ENCODE assay signal across 17 cellular contexts in genomic region chr1:36432616-36433015, GRCh38. TPM values are rescaled to one million over a fixed set of nuclear protein-coding genes. Genes with fewer than 3 reads are reported as not detected.
"Had no signal": no experiment of that assay in that cellular context is flagged by ENCODE, and none has a peak within 500 bp of the region (broad histone marks: within the 10 kb centered on the region; RNA-seq: fewer than 3 reads in every experiment).

No MANE protein-coding gene starts in this region.

- ATAC-seq: activated CD8-positive, alpha-beta memory T cell treated with anti-CD3 and anti-CD28 coated beads, Interleukin-2, amount 10 ng/mL, durations not matched to agents 7 days and 5 days; activated T-cell treated with anti-CD3 and anti-CD28 coated beads, Interleukin-2, amount 50 U/mL, for 4 hours; left colon; natural killer cell treated with Interleukin-12 subunit alpha and Interleukin-12 subunit beta and Interleukin-15 and Interleukin-18, amount 100 ng/mL, for 72 hours; stimulated activated naive CD8-positive, alpha-beta T cell treated with anti-CD3 and anti-CD28 coated beads, Interleukin-15, Interleukin-2, amounts not matched to agents 100 U/mL and 50 U/mL, for 24 hours had no signal

- H3K4me1 Mint-ChIP-seq: immature natural killer cell had no signal

- H3K4me2 ChIP-seq: SK-N-SH had no signal

- H3K27me3 Mint-ChIP-seq: activated CD4-positive, alpha-beta memory T cell treated with anti-CD3 and anti-CD28 coated beads for 36 hours; activated CD8-positive, alpha-beta memory T cell treated with anti-CD3 and anti-CD28 coated beads, Interleukin-2, amount 10 ng/mL, durations not matched to agents 7 days and 5 days; natural killer cell treated with Interleukin-12 subunit alpha and Interleukin-12 subunit beta and Interleukin-15 and Interleukin-18, amount 100 ng/mL, for 72 hours had no signal

- H3K27me3 ChIP-seq: esophagus squamous epithelium, right lobe of liver had no signal

- H3K4me3 Mint-ChIP-seq: activated CD4-positive, alpha-beta memory T cell treated with anti-CD3 and anti-CD28 coated beads for 36 hours; activated CD8-positive, alpha-beta memory T cell treated with anti-CD3 and anti-CD28 coated beads, Interleukin-2, amount 10 ng/mL, durations not matched to agents 7 days and 5 days; activated T-cell treated with anti-CD3 and anti-CD28 coated beads, Interleukin-2, amount 50 U/mL, for 4 hours; immature natural killer cell; natural killer cell treated with Interleukin-12 subunit alpha and Interleukin-12 subunit beta and Interleukin-15 and Interleukin-18, amount 100 ng/mL, for 72 hours had no signal

- H3K4me3 ChIP-seq: esophagus squamous epithelium, prostate gland, right lobe of liver had no signal

- DNase-seq: activated CD4-positive, alpha-beta memory T cell treated with anti-CD3 and anti-CD28 coated beads for 36 hours; activated CD8-positive, alpha-beta memory T cell treated with anti-CD3 and anti-CD28 coated beads, Interleukin-2, amount 10 ng/mL, durations not matched to agents 7 days and 5 days; activated effector memory CD4-positive, alpha-beta T cell treated with Interleukin-2 at 50 U/mL for 16 hours; activated naive CD4-positive, alpha-beta T cell treated with anti-CD3 and anti-CD28 coated beads, Interleukin-2, amount 50 U/mL, for 16 hours; activated T-cell treated with anti-CD3 and anti-CD28 coated beads, Interleukin-2, amount 50 U/mL, for 4 hours; esophagus squamous epithelium; immature natural killer cell; left colon; mesendoderm; right lobe of liver; SK-N-SH; stimulated activated naive CD8-positive, alpha-beta T cell treated with anti-CD3 and anti-CD28 coated beads, Interleukin-15, Interleukin-2, amounts not matched to agents 100 U/mL and 50 U/mL, for 24 hours; WERI-Rb-1 had no signal

- H3K27ac Mint-ChIP-seq: activated CD4-positive, alpha-beta memory T cell treated with anti-CD3 and anti-CD28 coated beads for 36 hours; activated CD8-positive, alpha-beta memory T cell treated with anti-CD3 and anti-CD28 coated beads, Interleukin-2, amount 10 ng/mL, durations not matched to agents 7 days and 5 days; immature natural killer cell; natural killer cell treated with Interleukin-12 subunit alpha and Interleukin-12 subunit beta and Interleukin-15 and Interleukin-18, amount 100 ng/mL, for 72 hours had no signal

- H3K36me3 ChIP-seq: prostate gland, right lobe of liver, WERI-Rb-1 had no signal

- H3K9me3 Mint-ChIP-seq: activated CD4-positive, alpha-beta memory T cell treated with anti-CD3 and anti-CD28 coated beads for 36 hours; activated T-cell treated with anti-CD3 and anti-CD28 coated beads, Interleukin-2, amount 50 U/mL, for 4 hours; immature natural killer cell; natural killer cell treated with Interleukin-12 subunit alpha and Interleukin-12 subunit beta and Interleukin-15 and Interleukin-18, amount 100 ng/mL, for 72 hours had no signal

- H3K9me2 ChIP-seq: SK-N-SH had no signal

- H3K4me1 ChIP-seq: prostate gland had no signal

- H3K27ac ChIP-seq: esophagus squamous epithelium, prostate gland, right lobe of liver, WERI-Rb-1 had no signal

- H3K36me3 Mint-ChIP-seq: activated CD4-positive, alpha-beta memory T cell treated with anti-CD3 and anti-CD28 coated beads for 36 hours; activated CD8-positive, alpha-beta memory T cell treated with anti-CD3 and anti-CD28 coated beads, Interleukin-2, amount 10 ng/mL, durations not matched to agents 7 days and 5 days; natural killer cell treated with Interleukin-12 subunit alpha and Interleukin-12 subunit beta and Interleukin-15 and Interleukin-18, amount 100 ng/mL, for 72 hours had no signal

- H3K9me3 ChIP-seq: esophagus squamous epithelium, prostate gland, right lobe of liver, SK-N-SH had no signal

RNA-seq across cellular contexts. Expression of gene OSCP1, which starts 17.6 kb away (rescaled TPM):
- total RNA-seq: T-helper 1 cell treated with Interleukin-12 subunit alpha and Interleukin-12 subunit beta and Interleukin-4 antibody, amounts not matched to agents 30 ng/mL and 1 ng/mL, for 36 hours had no signal

RNA-seq across cellular contexts. Expression of gene CSF3R, which starts 50.1 kb away (rescaled TPM):
- total RNA-seq: activated CD4-positive, alpha-beta memory T cell treated with anti-CD3 and anti-CD28 coated beads for 36 hours; activated CD8-positive, alpha-beta memory T cell treated with anti-CD3 and anti-CD28 coated beads, Interleukin-2, amount 10 ng/mL, durations not matched to agents 7 days and 5 days; activated T-cell treated with anti-CD3 and anti-CD28 coated beads, Interleukin-2, amount 50 U/mL, for 4 hours; fibroblast of villous mesenchyme had no signal
- polyA plus RNA-seq: SK-N-SH had no signal
